In genomic region chr1:245220381-245220985, GRCh38 we compare ENCODE assay signal across 27 cellular contexts.
"Had no signal": no experiment of that assay in that cellular context is flagged by ENCODE, and none has a peak within 500 bp of the region (broad histone marks: within the 10 kb centered on the region; RNA-seq: fewer than 3 reads in every experiment).

No MANE protein-coding gene starts in this region.

- DNase-seq: activated CD4-positive, alpha-beta memory T cell treated with anti-CD3 and anti-CD28 coated beads, Interleukin-2, amount 10 ng/mL, durations not matched to agents 7 days and 5 days; activated CD4-positive, alpha-beta T cell treated with anti-CD3 and anti-CD28 coated beads, Interleukin-2, amount 10 ng/mL, durations not matched to agents 7 days and 5 days; activated CD4-positive, CD25-positive, alpha-beta regulatory T cell; activated gamma-delta T cell treated with Interleukin-2 at 50 U/mL for 16 hours; activated naive CD4-positive, alpha-beta T cell treated with anti-CD3 and anti-CD28 coated beads, Interleukin-2, amount 50 U/mL, for 16 hours; activated naive CD8-positive, alpha-beta T cell treated with anti-CD3 and anti-CD28 coated beads, Interleukin-2, amount 10 ng/mL, durations not matched to agents 7 days and 5 days; activated T-cell treated with anti-CD3 and anti-CD28 coated beads, Interleukin-2, amount 50 U/mL, for 72 hours; adrenal gland; anterior cingulate cortex; MG63; MV-4-11; NCI-H1092 treated with DMSO at 0.1 percent for 48 hours; NCI-H1417 treated with DMSO at 0.1 percent for 48 hours; NCI-H1694; NCI-H2029 treated with DMSO at 0.1 percent for 48 hours; NCI-H345; NCI-H510A; NCI-H526 treated with DMSO at 0.1 percent for 48 hours; NCI-H82; OCI-M1; RPMI8226; SK-N-SH; T-helper 1 cell had no signal

- H3K36me3 ChIP-seq: adrenal gland, breast epithelium, MG63 had no signal

- H3K9me3 ChIP-seq: adrenal gland, breast epithelium, MG63, SK-N-SH had no signal

- H3K27me3 ChIP-seq: adrenal gland, breast epithelium, MG63 had no signal

- H3K4me3 ChIP-seq: adrenal gland, breast epithelium, MG63 had no signal

- H3K27ac ChIP-seq: adrenal gland, breast epithelium, VCaP had no signal

- H3K9ac ChIP-seq: SK-N-SH had no signal

- ATAC-seq: activated T-cell treated with anti-CD3 and anti-CD28 coated beads, Interleukin-2, amount 50 U/mL, for 72 hours; Panc1; Right ventricle myocardium inferior had no signal

- H3K4me2 ChIP-seq: SK-N-SH had no signal

- H3K4me1 ChIP-seq: adrenal gland, breast epithelium had no signal
